1 cellular context compared by ENCODE assay signal in genomic region chr17:38704645-38705522, GRCh38.
TF ChIP-seq lines count a peak whose summit lies in the region.

Gene MLLT6 (plus strand): TSS chr17:38705273. CDS start chr17:38705633, 360 bp downstream.

TF ChIP-seq in K562, 482 proteins besides CTCF, POLR2A, EP300 and RAD21 (continued from another document and continues in another):
- TF ChIP-seq SETDB1 (IDR thresholded peaks at IDR 0.05; ENCODE audit: low read length) = no peak
- TF ChIP-seq ERF (CRISPR knock-in tag; IDR thresholded peaks at IDR 0.05) = no peak
- no peak for TF ChIP-seq RBM15 (IDR thresholded peaks at IDR 0.05; ENCODE audit: insufficient read depth, low read length)
- TF ChIP-seq TOE1 (IDR thresholded peaks at IDR 0.05; ENCODE audit: borderline replicate concordance) = no peak
- TF ChIP-seq TOE1 (CRISPR knock-in tag; IDR thresholded peaks at IDR 0.05; ENCODE audit: borderline replicate concordance, low read depth) = no peak
- no peak for TF ChIP-seq ZBTB33 (CRISPR knock-in tag; IDR thresholded peaks at IDR 0.05)
- TF ChIP-seq JUN (IDR thresholded peaks at IDR 0.05; ENCODE audit: borderline replicate concordance, low read depth, low read length) = no peak
- TF ChIP-seq JUN (CRISPR knock-in tag; IDR thresholded peaks at IDR 0.05; ENCODE audit: borderline replicate concordance) = no peak
- TF ChIP-seq NFYB (IDR thresholded peaks at IDR 0.05; ENCODE audit: extremely low read depth, insufficient read length) = no peak
- no peak for TF ChIP-seq ZNF174 (CRISPR knock-in tag; IDR thresholded peaks at IDR 0.05)
- no peak for TF ChIP-seq RCOR1 (IDR thresholded peaks at IDR 0.05; ENCODE audit: borderline replicate concordance in 1 of 2, low read depth in 2 of 2, low read length in 2 of 2)
- no peak for TF ChIP-seq ZBTB12 (CRISPR knock-in tag; IDR thresholded peaks at IDR 0.05)
- 0 out of 2 replicates have a peak, but pooled peaks have one; percentile 49 for TF ChIP-seq ETS1 (conservative IDR thresholded peaks at IDR 0.05; ENCODE audit: control insufficient read depth, low read depth, low read length)
- TF ChIP-seq ZSCAN29 (IDR thresholded peaks at IDR 0.05) = no peak
- TF ChIP-seq SMC3 (conservative IDR thresholded peaks at IDR 0.05; ENCODE audit: insufficient read depth, low read depth, low read length) = no peak
- TF ChIP-seq ELK1 (CRISPR knock-in tag; IDR thresholded peaks at IDR 0.05) = no peak
- no peak for TF ChIP-seq MBD2 (IDR thresholded peaks at IDR 0.05; ENCODE audit: borderline replicate concordance, low read depth)
- no peak for TF ChIP-seq ZNF695 (CRISPR knock-in tag; IDR thresholded peaks at IDR 0.05)
- TF ChIP-seq IRF1 (CRISPR knock-in tag; IDR thresholded peaks at IDR 0.05; ENCODE audit: borderline replicate concordance) = no peak
- no peak for TF ChIP-seq ZC3H4 (CRISPR knock-in tag; IDR thresholded peaks at IDR 0.05; ENCODE audit: borderline replicate concordance)
- TF ChIP-seq HLTF (IDR thresholded peaks at IDR 0.05) = no peak
- TF ChIP-seq RB1 (IDR thresholded peaks at IDR 0.05; ENCODE audit: low read depth) = no peak
- no peak for TF ChIP-seq MLLT1 (IDR thresholded peaks at IDR 0.05)
- TF ChIP-seq SOX6 (IDR thresholded peaks at IDR 0.05) = no peak
- no peak for TF ChIP-seq YBX1 (IDR thresholded peaks at IDR 0.05)
- no peak for TF ChIP-seq FOXJ3 (CRISPR knock-in tag; IDR thresholded peaks at IDR 0.05)
- no peak for TF ChIP-seq MAFK (IDR thresholded peaks at IDR 0.05; ENCODE audit: low read length)
- no peak for TF ChIP-seq ADNP (tag; IDR thresholded peaks at IDR 0.05)
- no peak for TF ChIP-seq FOXJ2 (tag; IDR thresholded peaks at IDR 0.05)
- TF ChIP-seq ZNF639 (CRISPR knock-in tag; conservative IDR thresholded peaks at IDR 0.05 in 1 of 2, IDR thresholded peaks at IDR 0.05 in 1 of 2) = peak in 1 of 2 experiments; percentile 94; a peak in 2 of 4 replicates
- no peak for TF ChIP-seq BCL6 (CRISPR knock-in tag; IDR thresholded peaks at IDR 0.05)
- TF ChIP-seq TEAD2 (tag; IDR thresholded peaks at IDR 0.05) = no peak
- TF ChIP-seq XRCC5 (IDR thresholded peaks at IDR 0.05; ENCODE audit: low read depth, low read length) = no peak
- TF ChIP-seq CUX1 (CRISPR knock-in tag; IDR thresholded peaks at IDR 0.05) = no peak
- no peak for TF ChIP-seq LCOR (CRISPR knock-in tag; IDR thresholded peaks at IDR 0.05)
- TF ChIP-seq EP400 (IDR thresholded peaks at IDR 0.05) = 0 out of 2 replicates have a peak, but pooled peaks have one; percentile 3
- no peak for TF ChIP-seq MTA1 (IDR thresholded peaks at IDR 0.05; ENCODE audit: borderline replicate concordance)
- TF ChIP-seq DACH1 (IDR thresholded peaks at IDR 0.05; ENCODE audit: partially characterized antibody) = no peak
- no peak for TF ChIP-seq MCM5 (IDR thresholded peaks at IDR 0.05; ENCODE audit: low read depth)
- no peak for TF ChIP-seq NONO (IDR thresholded peaks at IDR 0.05; ENCODE audit: low read depth in 2 of 2, low read length in 1 of 2)
- TF ChIP-seq ATF4 (CRISPR knock-in tag; IDR thresholded peaks at IDR 0.05) = no peak
- TF ChIP-seq E2F8 (IDR thresholded peaks at IDR 0.05; ENCODE audit: low read depth, partially characterized antibody) = no peak
- no peak for TF ChIP-seq DPF2 (IDR thresholded peaks at IDR 0.05)
- TF ChIP-seq E2F6 (IDR thresholded peaks at IDR 0.05; ENCODE audit: borderline replicate concordance in 1 of 2, extremely low read depth in 1 of 2, insufficient read depth in 1 of 2, insufficient read length in 1 of 2, low read depth in 1 of 2, low read length in 1 of 2, poor library complexity in 1 of 2, severe bottlenecking in 1 of 2) = peak in 1 of 2 experiments; percentile 8
- TF ChIP-seq SMAD2 (IDR thresholded peaks at IDR 0.05; ENCODE audit: low read depth, low read length) = no peak
- no peak for TF ChIP-seq ZNF551 (CRISPR knock-in tag; IDR thresholded peaks at IDR 0.05)
